In the genomic region with DNA sequence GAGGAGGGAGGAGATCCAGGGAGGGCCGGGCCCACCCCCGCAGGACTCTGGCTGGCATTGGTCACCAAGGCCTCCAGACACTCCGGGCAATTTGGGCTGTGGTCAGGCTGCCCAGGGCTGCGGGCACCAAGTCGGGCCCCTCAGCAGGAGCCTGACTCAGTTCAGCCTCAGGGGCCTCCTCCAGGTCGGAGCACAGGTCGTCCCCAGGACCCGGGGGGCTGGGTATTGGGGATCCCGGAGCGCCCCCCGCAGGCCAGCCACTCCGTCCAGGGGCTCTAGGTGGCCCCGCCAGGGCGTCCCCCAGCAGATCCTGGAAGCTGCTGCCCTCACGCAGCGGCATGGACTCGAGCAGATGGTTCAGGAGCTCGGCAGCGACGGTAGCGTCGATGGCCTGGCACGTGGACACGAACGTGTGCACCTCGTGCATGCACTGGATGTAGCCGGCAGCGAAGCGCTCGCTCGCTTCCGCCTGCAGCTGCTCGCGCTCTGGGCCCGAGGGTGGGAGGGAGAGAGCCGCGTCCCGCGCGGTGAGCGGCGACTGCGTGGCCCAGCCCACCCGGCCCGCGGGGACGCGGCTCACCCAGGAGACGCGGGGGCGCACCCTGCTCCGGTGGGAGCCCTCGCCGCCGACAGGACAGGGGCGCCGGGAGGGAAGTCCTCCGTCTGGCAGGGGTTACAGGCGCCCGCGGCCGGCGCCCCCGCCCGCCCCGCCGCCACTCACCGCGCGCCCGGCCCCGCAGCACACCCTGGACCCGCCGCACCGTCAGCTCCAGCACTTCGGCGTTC, we compare ENCODE assay signal across 9 cellular contexts. TPM values are rescaled to one million over a fixed set of nuclear protein-coding genes. Genes with fewer than 3 reads are reported as not detected.
A peak's percentile ranks its signal among the peaks of the same experiment; 100 is the strongest.
DNase-seq lines count a peak whose midpoint lies in the region; ATAC-seq, FAIRE-seq and TF ChIP-seq lines count a peak whose summit lies in the region.
"Had no signal": no experiment of that assay in that cellular context is flagged by ENCODE, and none has a peak within 500 bp of the region (broad histone marks: within the 10 kb centered on the region; RNA-seq: fewer than 3 reads in every experiment).

No MANE protein-coding gene starts in this region.

- dilution Hi-C loops in keratinocyte (cut with MboI; ENCODE audit: extremely low pct_ligation_motif_present, low sequenced_read_pairs), result no loop called here

- H3K36me3 Mint-ChIP-seq in activated CD8-positive, alpha-beta memory T cell treated with anti-CD3 and anti-CD28 coated beads, Interleukin-2, amount 10 ng/mL, durations not matched to agents 7 days and 5 days, result no peaks in the 10 kb centered on the region

- peak overlapping the region; percentile 35 for H3K4me3 Mint-ChIP-seq in activated CD8-positive, alpha-beta memory T cell treated with anti-CD3 and anti-CD28 coated beads, Interleukin-2, amount 10 ng/mL, durations not matched to agents 7 days and 5 days

- TF ChIP-seq EP300 in stomach (IDR thresholded peaks at IDR 0.05), result no peak

- H3K27me3 Mint-ChIP-seq in activated CD8-positive, alpha-beta memory T cell treated with anti-CD3 and anti-CD28 coated beads, Interleukin-2, amount 10 ng/mL, durations not matched to agents 7 days and 5 days, result peaks cover 53% of the 10 kb centered on the region

- CTCF ChIA-PET in activated CD8-positive, alpha-beta memory T cell treated with anti-CD3 and anti-CD28 coated beads, Interleukin-2, amount 10 ng/mL, durations not matched to agents 7 days and 5 days (lab: Charles Lee), result interaction anchor here (6.9 kb wide), 1 partner anchor 24 kb away, joined by 26 read pairs; no protein-coding TSS in a partner anchor

- H4K20me1 ChIP-seq in keratinocyte (ENCODE audit: control insufficient read depth, extremely low read depth, insufficient read depth, low read length), result no peaks in the 10 kb centered on the region

- H3K79me2 ChIP-seq in keratinocyte (ENCODE audit: control insufficient read depth, insufficient read depth, low read length), result no peaks in the 10 kb centered on the region

- DNase-seq in activated CD8-positive, alpha-beta memory T cell treated with anti-CD3 and anti-CD28 coated beads, Interleukin-2, amount 10 ng/mL, durations not matched to agents 7 days and 5 days, result peak; percentile 56
- DNase-seq in activated CD8-positive, alpha-beta memory T cell treated with anti-CD3 and anti-CD28 coated beads, Interleukin-2, amount 50 U/mL, for 48 hours, result no peak
- DNase-seq in MV-4-11 (lab: John Stamatoyannopoulos, UW) (peak; percentile 37), keratinocyte (ENCODE audit: low read depth, low spot score) (no peak), stomach (no peak), NCI-H2107 (lab: John Stamatoyannopoulos, UW) (no peak)
- DNase-seq in activated effector memory CD4-positive, alpha-beta T cell treated with Interleukin-2 at 50 U/mL for 16 hours, result peak; percentile 22

- peak overlapping the region; percentile 71 for H3K4me2 ChIP-seq in keratinocyte (ENCODE audit: control insufficient read depth, extremely low read depth, insufficient read depth, low read depth, low read length)

- intact Hi-C loops in stomach (cut with DNase I; ENCODE audit: low total_unique reads), result no loop called here

- no peak overlapping the region for H3K27ac Mint-ChIP-seq in activated CD8-positive, alpha-beta memory T cell treated with anti-CD3 and anti-CD28 coated beads, Interleukin-2, amount 10 ng/mL, durations not matched to agents 7 days and 5 days

- H3K4me1 ChIP-seq in keratinocyte (ENCODE audit: control insufficient read depth, extremely low read depth, insufficient read depth, low read length) (no peaks in the 10 kb centered on the region), stomach (peaks cover 28 to 51% (median 42%) of the 10 kb centered on the region in 4 donors)

- TF ChIP-seq CTCF in keratinocyte (optimal IDR thresholded peaks at IDR 0.05 in 1 of 3, IDR thresholded peaks at IDR 0.05 in 1 of 3, conservative IDR thresholded peaks at IDR 0.05 in 1 of 3; ENCODE audit: extremely low read depth in 1 of 3, insufficient read depth in 2 of 3, low read length in 3 of 3) (no peak), stomach (IDR thresholded peaks at IDR 0.05) (no peak)

- H3K9me3 ChIP-seq in keratinocyte (ENCODE audit: control insufficient read depth, low read depth, low read length) (no peaks in the 10 kb centered on the region), stomach (no peaks in the 10 kb centered on the region)

- FAIRE-seq in keratinocyte (lab: Jason Lieb, UNC), result no peak
- FAIRE-seq: colon had no signal

- H3K4me3 ChIP-seq in keratinocyte (ENCODE audit: control insufficient read depth in 2 of 3, extremely low read depth in 1 of 3, insufficient read depth in 2 of 3, low read depth in 1 of 3, low read length in 3 of 3) (no peak overlapping the region), stomach (peak overlapping the region; percentile 62 to 78 (median 76))

- H3K4me1 Mint-ChIP-seq in activated CD8-positive, alpha-beta memory T cell treated with anti-CD3 and anti-CD28 coated beads, Interleukin-2, amount 10 ng/mL, durations not matched to agents 7 days and 5 days, result peaks cover 4% of the 10 kb centered on the region

- H3K9me3 Mint-ChIP-seq in activated CD8-positive, alpha-beta memory T cell treated with anti-CD3 and anti-CD28 coated beads, Interleukin-2, amount 10 ng/mL, durations not matched to agents 7 days and 5 days (ENCODE audit: low read depth), result no peaks in the 10 kb centered on the region

- TF ChIP-seq POLR2A in stomach (IDR thresholded peaks at IDR 0.05), result no peak

- H3K36me3 ChIP-seq in keratinocyte (ENCODE audit: control insufficient read depth in 2 of 2, extremely low read depth in 1 of 2, insufficient read depth in 2 of 2, low read length in 2 of 2), result no peaks in the 10 kb centered on the region
- peaks cover 0 to 6% (median 3%) of the 10 kb centered on the region in 4 donors for H3K36me3 ChIP-seq in stomach

- H3K27me3 ChIP-seq in keratinocyte (ENCODE audit: control insufficient read depth, extremely low read depth, insufficient read depth, low read length), result peaks cover 47% of the 10 kb centered on the region
- H3K27me3 ChIP-seq in stomach, result peaks cover 0 to 35% (median 16%) of the 10 kb centered on the region in 3 donors

- WGBS in stomach, 5 donors, result 6 to 34% (median 23%) methylated on average over 20 to 77 of the region's 77 CpGs

- peak; percentile 8 for ATAC-seq in activated CD8-positive, alpha-beta memory T cell treated with anti-CD3 and anti-CD28 coated beads, Interleukin-2, amount 10 ng/mL, durations not matched to agents 7 days and 5 days
- no peak for ATAC-seq in HG02763 (IDR thresholded peaks at IDR 0.05; ENCODE audit: unreplicated experiment)

- no peak overlapping the region for H2AFZ ChIP-seq in keratinocyte (ENCODE audit: control insufficient read depth, low read length)

- no peak overlapping the region for H3K9ac ChIP-seq in keratinocyte (ENCODE audit: control insufficient read depth, extremely low read depth, insufficient read depth, low read length)

- H3K27ac ChIP-seq in keratinocyte (ENCODE audit: control insufficient read depth, insufficient read depth, low read length), result no peak overlapping the region
- H3K27ac ChIP-seq in stomach, result peak overlapping the region in 2 of 5 donors; percentile 77 to 84

- H3K9me1 ChIP-seq in keratinocyte (ENCODE audit: control insufficient read depth, extremely low read depth, insufficient read depth, low read length), result no peaks in the 10 kb centered on the region

RNA-seq across cellular contexts. Expression of a gene that starts 0.9 kb away (rescaled TPM):
- total RNA-seq in activated CD8-positive, alpha-beta memory T cell treated with anti-CD3 and anti-CD28 coated beads, Interleukin-2, amount 10 ng/mL, durations not matched to agents 7 days and 5 days, result 1 to 10 TPM; 3.0 to 4.0 TPM
- polyA plus RNA-seq in keratinocyte, result 0.76 to 0.80 TPM (median 0.77 TPM) in 3 replicates
- 0.49 TPM for polyA plus RNA-seq in keratinocyte (2011; ENCODE audit: low read depth)
- 0.23 and 0.66 TPM in 2 replicates for polyA plus RNA-seq in keratinocyte (2011; cell fraction: cytosol; rRNA removed)
- polyA plus RNA-seq in keratinocyte (2011; cell fraction: nucleus; rRNA removed), result 0.90 and 1.2 TPM in 2 replicates
- polyA plus RNA-seq in keratinocyte (2012; ENCODE audit: low replicate concordance), result 1.3 and 1.7 TPM in 2 replicates
- 0.26 to 0.89 TPM in 2 of 3 replicates, not detected in the other for polyA minus RNA-seq in keratinocyte
- not detected for polyA minus RNA-seq in keratinocyte (2011; cell fraction: cytosol; rRNA and poly(A)+ RNA removed)
- not detected in 2 replicates for polyA minus RNA-seq in keratinocyte (2011; cell fraction: nucleus; rRNA and poly(A)+ RNA removed)
- total RNA-seq in stomach, result 100 to 1,000 TPM in 1 of 5 donors, 10 to 100 TPM in 1, 1 to 10 TPM in 2, not detected in 1; 6.7 to 222 (median 45.5) TPM
- 10 to 100 TPM; 10.8 to 20.0 (median 17.0) TPM for polyA plus RNA-seq in stomach

RNA-seq across cellular contexts. Expression of a gene that starts 35.5 kb away (rescaled TPM):
- total RNA-seq in activated CD8-positive, alpha-beta memory T cell treated with anti-CD3 and anti-CD28 coated beads, Interleukin-2, amount 10 ng/mL, durations not matched to agents 7 days and 5 days, result 10 to 100 TPM; 52.6 to 61.7 TPM
- 30.6 to 39.1 TPM (median 37.5 TPM) in 3 replicates for polyA plus RNA-seq in keratinocyte
- polyA plus RNA-seq in keratinocyte (2011; ENCODE audit: low read depth), result 18.1 TPM
- polyA plus RNA-seq in keratinocyte (2011; cell fraction: cytosol; rRNA removed), result 22.5 and 23.0 TPM in 2 replicates
- polyA plus RNA-seq in keratinocyte (2011; cell fraction: nucleus; rRNA removed), result 56.4 and 62.5 TPM in 2 replicates
- 27.6 and 34.0 TPM in 2 replicates for polyA plus RNA-seq in keratinocyte (2012; ENCODE audit: low replicate concordance)
- polyA minus RNA-seq in keratinocyte, result 13.5 to 31.6 TPM (median 18.7 TPM) in 3 replicates
- 10.6 TPM for polyA minus RNA-seq in keratinocyte (2011; cell fraction: cytosol; rRNA and poly(A)+ RNA removed)
- 15.0 and 22.2 TPM in 2 replicates for polyA minus RNA-seq in keratinocyte (2011; cell fraction: nucleus; rRNA and poly(A)+ RNA removed)
- 10 to 100 TPM; 20.4 to 59.4 (median 33.6) TPM for total RNA-seq in stomach
- polyA plus RNA-seq in stomach, result 10 to 100 TPM; 37.1 to 55.1 (median 38.5) TPM

RNA-seq across cellular contexts. Expression of a gene that starts 49.5 kb away (rescaled TPM):
- 10 to 100 TPM in 1 of 2 experiments, 1 to 10 TPM in 1; 9.1 to 11.5 TPM for total RNA-seq in activated CD8-positive, alpha-beta memory T cell treated with anti-CD3 and anti-CD28 coated beads, Interleukin-2, amount 10 ng/mL, durations not matched to agents 7 days and 5 days
- polyA plus RNA-seq in keratinocyte, result 0.68 to 2.0 TPM (median 1.6 TPM) in 3 replicates
- polyA plus RNA-seq in keratinocyte (2011; ENCODE audit: low read depth), result 3.1 TPM
- polyA plus RNA-seq in keratinocyte (2011; cell fraction: cytosol; rRNA removed), result 0.69 and 0.90 TPM in 2 replicates
- 4.1 and 5.4 TPM in 2 replicates for polyA plus RNA-seq in keratinocyte (2011; cell fraction: nucleus; rRNA removed)
- 1.9 and 2.4 TPM in 2 replicates for polyA plus RNA-seq in keratinocyte (2012; ENCODE audit: low replicate concordance)
- 2.6 to 6.8 TPM (median 3.8 TPM) in 3 replicates for polyA minus RNA-seq in keratinocyte
- polyA minus RNA-seq in keratinocyte (2011; cell fraction: cytosol; rRNA and poly(A)+ RNA removed), result 0.96 TPM
- 3.4 and 8.0 TPM in 2 replicates for polyA minus RNA-seq in keratinocyte (2011; cell fraction: nucleus; rRNA and poly(A)+ RNA removed)
- total RNA-seq in stomach, result 100 to 1,000 TPM in 1 of 5 donors, 10 to 100 TPM in 4; 20.9 to 188 (median 40.8) TPM
- 1 to 10 TPM; 4.4 to 9.8 (median 7.3) TPM for polyA plus RNA-seq in stomach

Comparison
In these comparisons a context has a peak if more than half of its experiments do, and no peak if none do; other contexts are left out.
1. DNase-seq: peak in activated CD8-positive, alpha-beta memory T cell treated with anti-CD3 and anti-CD28 coated beads, Interleukin-2, amount 10 ng/mL, durations not matched to agents 7 days and 5 days (single experiment), MV-4-11 (single experiment) and activated effector memory CD4-positive, alpha-beta T cell treated with Interleukin-2 at 50 U/mL for 16 hours (single experiment); none in activated CD8-positive, alpha-beta memory T cell treated with anti-CD3 and anti-CD28 coated beads, Interleukin-2, amount 50 U/mL, for 48 hours (single experiment), keratinocyte (single experiment), stomach (single experiment) and NCI-H2107 (single experiment).
2. H3K4me3 ChIP-seq: peak in stomach (4 of 4); none in keratinocyte (0 of 3).